12 cellular contexts compared by ENCODE assay signal in genomic region chr12:21301-22189, GRCh38. TPM values are rescaled to one million over a fixed set of nuclear protein-coding genes. Genes with fewer than 3 reads are reported as not detected.
DNase-seq lines count a peak whose midpoint lies in the region; ATAC-seq and TF ChIP-seq lines count a peak whose summit lies in the region.
"Had no signal": no experiment of that assay in that cellular context is flagged by ENCODE, and none has a peak within 500 bp of the region (broad histone marks: within the 10 kb centered on the region; RNA-seq: fewer than 3 reads in every experiment).

No MANE protein-coding gene starts in this region.

- no peaks in the 10 kb centered on the region for H3K36me3 Mint-ChIP-seq in activated naive CD4-positive, alpha-beta T cell treated with anti-CD3 and anti-CD28 coated beads, Interleukin-2, amount 50 U/mL, for 72 hours
- H3K36me3 Mint-ChIP-seq: activated naive CD8-positive, alpha-beta T cell had no signal

- 68 to 73% methylated on average over 18 of the region's 18 CpGs for WGBS in testis, 2 donors
- WGBS in thyroid gland, 2 donors, result 80 to 81% methylated on average over 18 of the region's 18 CpGs
- 85 to 86% methylated on average over 18 of the region's 18 CpGs for WGBS in sigmoid colon, 2 donors

- peak overlapping the region; percentile 18 to 55 for H3K27ac Mint-ChIP-seq in activated naive CD4-positive, alpha-beta T cell treated with anti-CD3 and anti-CD28 coated beads, Interleukin-2, amount 50 U/mL, for 72 hours
- H3K27ac Mint-ChIP-seq: activated naive CD8-positive, alpha-beta T cell had no signal

- H3K27me3 ChIP-seq in testis, result no peaks in the 10 kb centered on the region
- no peaks in the 10 kb centered on the region for H3K27me3 ChIP-seq in thyroid gland
- H3K27me3 ChIP-seq in sigmoid colon, result no peaks in the 10 kb centered on the region
- H3K27me3 ChIP-seq: BLaER1, pancreas had no signal

- H3K27ac ChIP-seq in testis (no peak overlapping the region), thyroid gland (no peak overlapping the region), sigmoid colon (no peak overlapping the region)
- H3K27ac ChIP-seq: BLaER1, pancreas had no signal

- H3K4me1 ChIP-seq in testis (no peaks in the 10 kb centered on the region), thyroid gland (no peaks in the 10 kb centered on the region), sigmoid colon (no peaks in the 10 kb centered on the region)
- H3K4me1 ChIP-seq: pancreas had no signal

- TF ChIP-seq CTCF in epithelial cell of esophagus (IDR thresholded peaks at IDR 0.05; ENCODE audit: insufficient read depth, low read depth, low read length, missing control alignments), result no peak
- TF ChIP-seq CTCF in testis (IDR thresholded peaks at IDR 0.05), result no peak
- no peak for TF ChIP-seq CTCF in thyroid gland (IDR thresholded peaks at IDR 0.05)
- no peak for TF ChIP-seq CTCF in sigmoid colon (IDR thresholded peaks at IDR 0.05)

- H3K36me3 ChIP-seq in testis (ENCODE audit: low read depth, missing control alignments), result no peaks in the 10 kb centered on the region
- peaks cover 8 to 10% of the 10 kb centered on the region in 2 donors for H3K36me3 ChIP-seq in thyroid gland
- peaks cover 7 to 17% (median 13%) of the 10 kb centered on the region in 4 donors for H3K36me3 ChIP-seq in sigmoid colon

- H3K9me3 Mint-ChIP-seq in activated naive CD4-positive, alpha-beta T cell treated with anti-CD3 and anti-CD28 coated beads, Interleukin-2, amount 50 U/mL, for 72 hours, result no peaks in the 10 kb centered on the region
- H3K9me3 Mint-ChIP-seq: IgD-negative memory B cell had no signal

- ATAC-seq in activated naive CD4-positive, alpha-beta T cell treated with anti-CD3 and anti-CD28 coated beads, Interleukin-2, amount 50 U/mL, for 72 hours, result peak; percentile 90 to 98
- ATAC-seq in HG03025 (IDR thresholded peaks at IDR 0.05; ENCODE audit: low FRiP score, unreplicated experiment), result peak; percentile 69

- TF ChIP-seq POLR2A in testis (IDR thresholded peaks at IDR 0.05), result no peak
- TF ChIP-seq POLR2A in thyroid gland (IDR thresholded peaks at IDR 0.05), result no peak
- no peak for TF ChIP-seq POLR2A in sigmoid colon (IDR thresholded peaks at IDR 0.05)

- TF ChIP-seq EP300 in sigmoid colon (IDR thresholded peaks at IDR 0.05), result no peak

- intact Hi-C loops in testis (cut with DNase I; ENCODE audit: low total_unique reads) (no loop called here), thyroid gland (cut with DNase I) (no loop called here), sigmoid colon (cut with DNase I) (no loop called here)

- H3K4me3 ChIP-seq in epithelial cell of esophagus (ENCODE audit: low read length) (no peak overlapping the region), testis (no peak overlapping the region), thyroid gland (replicated peaks in 1 of 3) (no peak overlapping the region), sigmoid colon (no peak overlapping the region)
- H3K4me3 ChIP-seq: BLaER1, pancreas had no signal

- H3K9me3 ChIP-seq in testis, result no peaks in the 10 kb centered on the region
- no peaks in the 10 kb centered on the region for H3K9me3 ChIP-seq in thyroid gland
- no peaks in the 10 kb centered on the region for H3K9me3 ChIP-seq in sigmoid colon
- H3K9me3 ChIP-seq: BLaER1, pancreas had no signal

- DNase-seq in activated naive CD4-positive, alpha-beta T cell treated with anti-CD3 and anti-CD28 coated beads, Interleukin-2, amount 50 U/mL, for 72 hours (ENCODE audit: low spot score in 2 of 2), result peak in 1 of 2 donors; percentile 63
- DNase-seq in activated naive CD4-positive, alpha-beta T cell (lab: John Stamatoyannopoulos, UW), result no peak
- DNase-seq in epithelial cell of esophagus (ENCODE audit: low read depth) (peak; percentile 10), testis (peak; percentile 11), thyroid gland (no peak), NCI-H526 treated with DMSO at 0.1 percent for 48 hours (lab: John Stamatoyannopoulos, UW) (no peak), sigmoid colon (no peak)

RNA-seq across cellular contexts. Expression of gene IQSEC3, which starts 45.0 kb away (rescaled TPM):
- total RNA-seq in activated naive CD4-positive, alpha-beta T cell treated with anti-CD3 and anti-CD28 coated beads, Interleukin-2, amount 50 U/mL, for 72 hours, result 1 to 10 TPM in 1 of 2 donors, under 1 TPM in 1; 0.32 to 1.6 TPM
- total RNA-seq in testis, result 10 to 100 TPM in 1 of 2 donors, 1 to 10 TPM in 1; 3.9 to 12.2 TPM
- polyA plus RNA-seq in testis (ENCODE audit: insufficient read depth, low read depth, low replicate concordance), result 4.5 TPM
- 1 to 10 TPM in 2 of 4 donors, under 1 TPM in 2; 0.27 to 1.3 (median 1.0) TPM for total RNA-seq in thyroid gland
- total RNA-seq in sigmoid colon, result 1 to 10 TPM in 2 of 4 donors, under 1 TPM in 2; 0.33 to 2.2 (median 0.72) TPM
- under 1 TPM in 2 of 3 donors, not detected in 1; under 0.01 to 0.73 TPM for polyA plus RNA-seq in sigmoid colon
- polyA plus RNA-seq: IgD-negative memory B cell had no signal

Comparison
In these comparisons a context has a peak if more than half of its experiments do, and no peak if none do; other contexts are left out.
1. DNase-seq: peak in epithelial cell of esophagus (single experiment) and testis (single experiment); none in activated naive CD4-positive, alpha-beta T cell (0 of 4), thyroid gland (0 of 2), NCI-H526 treated with DMSO at 0.1 percent for 48 hours (single experiment) and sigmoid colon (single experiment).